In genomic region chr18:52682260-52682659, GRCh38 we compare ENCODE assay signal across 21 cellular contexts.
"Had no signal": no experiment of that assay in that cellular context is flagged by ENCODE, and none has a peak within 500 bp of the region (broad histone marks: within the 10 kb centered on the region; RNA-seq: fewer than 3 reads in every experiment).

No MANE protein-coding gene starts in this region.

- DNase-seq: activated CD4-positive, alpha-beta T cell treated with anti-CD3 and anti-CD28 coated beads for 1 hour; activated CD8-positive, alpha-beta memory T cell treated with anti-CD3 and anti-CD28 coated beads for 24 hours; activated CD8-positive, alpha-beta memory T cell treated with anti-CD3 and anti-CD28 coated beads, Interleukin-2, amount 50 U/mL, for 48 hours; activated effector memory CD4-positive, alpha-beta T cell treated with Interleukin-2 at 50 U/mL for 16 hours; activated naive CD4-positive, alpha-beta T cell treated with anti-CD3 and anti-CD28 coated beads, Interleukin-2, amount 50 U/mL, for 16 hours; activated T-cell treated with anti-CD3 and anti-CD28 coated beads, Interleukin-2, amount 50 U/mL, for 48 hours; aorta; effector CD4-positive, alpha-beta T cell; foreskin keratinocyte; glutamatergic neuron; hypothalamus; mesenchymal stem cell; naive thymus-derived CD8-positive, alpha-beta T cell; nucleus accumbens; posterior cingulate gyrus; retina; spleen; stimulated activated CD4-positive, alpha-beta T cell treated with anti-CD3 and anti-CD28 coated beads, Interleukin-4, amount 100 ng/mL, for 4 hours; SW 1271; T-helper 2 cell had no signal

- ATAC-seq: foreskin keratinocyte; naive thymus-derived CD8-positive, alpha-beta T cell; stimulated activated memory B cell treated with anti-CD40 and anti-IgM and Interleukin-4, amounts not matched to agents 10 μg/mL and 1 μg/mL and 100 μg/mL, for 72 hours had no signal

- H3K27me3 Mint-ChIP-seq: stimulated activated memory B cell treated with anti-CD40 and anti-IgM and Interleukin-4, amounts not matched to agents 10 μg/mL and 1 μg/mL and 100 μg/mL, for 72 hours had no signal

- H3K4me3 Mint-ChIP-seq: naive thymus-derived CD8-positive, alpha-beta T cell; stimulated activated memory B cell treated with anti-CD40 and anti-IgM and Interleukin-4, amounts not matched to agents 10 μg/mL and 1 μg/mL and 100 μg/mL, for 72 hours had no signal

- H3K27ac Mint-ChIP-seq: naive thymus-derived CD8-positive, alpha-beta T cell; stimulated activated memory B cell treated with anti-CD40 and anti-IgM and Interleukin-4, amounts not matched to agents 10 μg/mL and 1 μg/mL and 100 μg/mL, for 72 hours had no signal

- H3K36me3 Mint-ChIP-seq: naive thymus-derived CD8-positive, alpha-beta T cell; stimulated activated memory B cell treated with anti-CD40 and anti-IgM and Interleukin-4, amounts not matched to agents 10 μg/mL and 1 μg/mL and 100 μg/mL, for 72 hours had no signal

- H3K4me1 Mint-ChIP-seq: naive thymus-derived CD8-positive, alpha-beta T cell; stimulated activated memory B cell treated with anti-CD40 and anti-IgM and Interleukin-4, amounts not matched to agents 10 μg/mL and 1 μg/mL and 100 μg/mL, for 72 hours had no signal

- H3K4me3 ChIP-seq: spleen had no signal
